In the genomic region with DNA sequence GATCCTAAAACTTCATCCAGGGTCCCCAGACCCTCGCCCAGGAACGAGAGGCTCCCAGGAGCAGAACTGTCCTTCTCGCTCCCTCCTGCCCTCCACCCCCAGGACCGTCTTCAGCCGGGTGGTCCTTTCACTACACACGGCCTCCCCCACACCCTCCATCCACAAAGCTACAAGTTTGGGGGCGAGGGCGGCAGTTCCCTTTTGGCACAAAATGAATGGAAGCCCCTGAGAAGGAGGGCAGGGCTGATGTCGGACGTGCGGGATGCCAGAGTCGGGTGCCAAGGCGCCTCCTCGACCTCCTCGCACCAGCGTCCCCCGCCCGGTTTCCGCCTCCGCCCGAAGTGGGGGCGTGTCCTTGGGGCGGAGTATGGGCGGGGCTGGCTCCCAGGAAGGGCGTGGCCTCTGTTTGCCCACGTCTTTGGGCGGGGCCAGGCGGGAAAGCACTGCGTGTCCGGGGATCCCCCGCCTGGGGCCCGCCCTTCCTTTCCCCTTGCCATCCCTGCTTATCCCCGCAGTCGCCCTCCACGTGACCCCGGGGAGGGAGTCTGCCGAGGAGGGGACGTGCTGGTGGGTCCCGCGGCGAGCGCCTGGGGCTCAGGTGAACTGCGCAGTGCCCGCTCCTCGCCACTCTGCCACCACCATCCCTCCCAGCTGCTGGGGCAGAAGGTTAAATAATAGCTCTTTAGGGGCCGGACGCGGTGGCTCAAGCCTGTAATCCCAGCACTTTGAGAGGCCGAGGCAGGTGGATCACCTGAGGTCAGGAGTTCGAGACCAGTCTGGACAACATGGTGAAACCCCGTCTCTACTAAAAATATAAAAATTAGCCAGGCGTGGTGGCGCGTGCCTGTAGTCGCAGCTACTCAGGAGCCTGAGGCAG, we compare ENCODE assay signal across 8 cellular contexts. TPM values are rescaled to one million over a fixed set of nuclear protein-coding genes. Genes with fewer than 3 reads are reported as not detected.
DNase-seq lines count a peak whose midpoint lies in the region; ATAC-seq, FAIRE-seq and TF ChIP-seq lines count a peak whose summit lies in the region.

No MANE protein-coding gene starts in this region.

- peak overlapping the region; percentile 89 for H3K4me2 ChIP-seq in keratinocyte (ENCODE audit: control insufficient read depth, extremely low read depth, insufficient read depth, low read depth, low read length)

- dilution Hi-C loops in keratinocyte (cut with MboI; ENCODE audit: extremely low pct_ligation_motif_present, low sequenced_read_pairs): no loop called here

- ATAC-seq in GM19035 (IDR thresholded peaks at IDR 0.05; ENCODE audit: unreplicated experiment): peak; percentile 85
- peak; percentile 80 for ATAC-seq in HG03354 (IDR thresholded peaks at IDR 0.05; ENCODE audit: poor library complexity, severe bottlenecking, unreplicated experiment)

- H3K9ac ChIP-seq in keratinocyte (ENCODE audit: control insufficient read depth, extremely low read depth, insufficient read depth, low read length): peak overlapping the region; percentile 72

- TF ChIP-seq CTCF in keratinocyte (optimal IDR thresholded peaks at IDR 0.05 in 1 of 3, IDR thresholded peaks at IDR 0.05 in 1 of 3, conservative IDR thresholded peaks at IDR 0.05 in 1 of 3; ENCODE audit: extremely low read depth in 1 of 3, insufficient read depth in 2 of 3, low read length in 3 of 3): no peak

- H3K36me3 ChIP-seq in keratinocyte (ENCODE audit: control insufficient read depth in 2 of 2, extremely low read depth in 1 of 2, insufficient read depth in 2 of 2, low read length in 2 of 2): no peaks in the 10 kb centered on the region

- no peaks in the 10 kb centered on the region for H3K4me1 ChIP-seq in keratinocyte (ENCODE audit: control insufficient read depth, extremely low read depth, insufficient read depth, low read length)

- H3K27ac ChIP-seq in keratinocyte (ENCODE audit: control insufficient read depth, insufficient read depth, low read length): peak overlapping the region; percentile 36

- H3K4me3 ChIP-seq in keratinocyte (ENCODE audit: control insufficient read depth in 2 of 3, extremely low read depth in 1 of 3, insufficient read depth in 2 of 3, low read depth in 1 of 3, low read length in 3 of 3): peak overlapping the region; percentile 46 to 66 (median 66)

- no peaks in the 10 kb centered on the region for H3K79me2 ChIP-seq in keratinocyte (ENCODE audit: control insufficient read depth, insufficient read depth, low read length)

- H3K9me1 ChIP-seq in keratinocyte (ENCODE audit: control insufficient read depth, extremely low read depth, insufficient read depth, low read length): no peaks in the 10 kb centered on the region

- H4K20me1 ChIP-seq in keratinocyte (ENCODE audit: control insufficient read depth, extremely low read depth, insufficient read depth, low read length): no peaks in the 10 kb centered on the region

- no peaks in the 10 kb centered on the region for H3K27me3 ChIP-seq in keratinocyte (ENCODE audit: control insufficient read depth, extremely low read depth, insufficient read depth, low read length)

- DNase-seq in AG08395 (ENCODE audit: low spot score) (peak; percentile 98), NCI-H446 (lab: John Stamatoyannopoulos, UW) (peak; percentile 52 to 95), keratinocyte (ENCODE audit: low read depth, low spot score) (no peak)
- peak; percentile 93 for DNase-seq in activated CD4-positive, CD25-positive, alpha-beta regulatory T cell treated with anti-CD3 and anti-CD28 coated beads, Interleukin-2, amount 50 U/mL, for 16 hours (ENCODE audit: low read depth, low spot score)
- peak; percentile 96 for DNase-seq in central memory CD4-positive, alpha-beta T cell
- peak; percentile 96 for DNase-seq in stimulated activated CD4-positive, alpha-beta T cell treated with anti-CD3 and anti-CD28 coated beads, Interleukin-15, amount 100 ng/mL, for 24 hours

- no peaks in the 10 kb centered on the region for H3K9me3 ChIP-seq in keratinocyte (ENCODE audit: control insufficient read depth, low read depth, low read length)

- peak overlapping the region; percentile 84 for H2AFZ ChIP-seq in keratinocyte (ENCODE audit: control insufficient read depth, low read length)

- no peak for FAIRE-seq in keratinocyte (lab: Jason Lieb, UNC)

RNA-seq across cellular contexts. Expression of a gene that starts 0.9 kb away (rescaled TPM):
- 4.6 to 13.6 TPM (median 4.8 TPM) in 3 replicates for polyA plus RNA-seq in keratinocyte
- polyA plus RNA-seq in keratinocyte (2011; ENCODE audit: low read depth): 0.44 TPM
- 1.8 and 2.3 TPM in 2 replicates for polyA plus RNA-seq in keratinocyte (2011; cell fraction: cytosol; rRNA removed)
- 36.8 and 56.7 TPM in 2 replicates for polyA plus RNA-seq in keratinocyte (2011; cell fraction: nucleus; rRNA removed)
- 2.8 and 2.9 TPM in 2 replicates for polyA plus RNA-seq in keratinocyte (2012; ENCODE audit: low replicate concordance)
- polyA minus RNA-seq in keratinocyte: 3.7 to 5.9 TPM (median 5.7 TPM) in 3 replicates
- not detected for polyA minus RNA-seq in keratinocyte (2011; cell fraction: cytosol; rRNA and poly(A)+ RNA removed)
- polyA minus RNA-seq in keratinocyte (2011; cell fraction: nucleus; rRNA and poly(A)+ RNA removed): 3.3 and 3.5 TPM in 2 replicates

RNA-seq across cellular contexts. Expression of a gene that starts 6.1 kb away (rescaled TPM):
- polyA plus RNA-seq in keratinocyte: not detected in 3 replicates
- not detected for polyA plus RNA-seq in keratinocyte (2011; ENCODE audit: low read depth)
- not detected in 2 replicates for polyA plus RNA-seq in keratinocyte (2011; cell fraction: cytosol; rRNA removed)
- not detected in 2 replicates for polyA plus RNA-seq in keratinocyte (2011; cell fraction: nucleus; rRNA removed)
- not detected in 2 replicates for polyA plus RNA-seq in keratinocyte (2012; ENCODE audit: low replicate concordance)
- not detected in 3 replicates for polyA minus RNA-seq in keratinocyte
- not detected for polyA minus RNA-seq in keratinocyte (2011; cell fraction: cytosol; rRNA and poly(A)+ RNA removed)
- polyA minus RNA-seq in keratinocyte (2011; cell fraction: nucleus; rRNA and poly(A)+ RNA removed): not detected in 2 replicates

RNA-seq across cellular contexts. Expression of a gene that starts 13.3 kb away (rescaled TPM):
- 24.7 to 34.4 TPM (median 28.0 TPM) in 3 replicates for polyA plus RNA-seq in keratinocyte
- polyA plus RNA-seq in keratinocyte (2011; ENCODE audit: low read depth): 11.3 TPM
- 14.1 and 17.2 TPM in 2 replicates for polyA plus RNA-seq in keratinocyte (2011; cell fraction: cytosol; rRNA removed)
- polyA plus RNA-seq in keratinocyte (2011; cell fraction: nucleus; rRNA removed): 77.4 and 79.1 TPM in 2 replicates
- 28.3 and 40.9 TPM in 2 replicates for polyA plus RNA-seq in keratinocyte (2012; ENCODE audit: low replicate concordance)
- polyA minus RNA-seq in keratinocyte: 16.0 to 61.7 TPM (median 18.2 TPM) in 3 replicates
- polyA minus RNA-seq in keratinocyte (2011; cell fraction: cytosol; rRNA and poly(A)+ RNA removed): 22.1 TPM
- polyA minus RNA-seq in keratinocyte (2011; cell fraction: nucleus; rRNA and poly(A)+ RNA removed): 17.1 and 19.7 TPM in 2 replicates

RNA-seq across cellular contexts. Expression of a gene that starts 14.8 kb away (rescaled TPM):
- 83.0 to 104 TPM (median 95.1 TPM) in 3 replicates for polyA plus RNA-seq in keratinocyte
- polyA plus RNA-seq in keratinocyte (2011; ENCODE audit: low read depth): 22.0 TPM
- polyA plus RNA-seq in keratinocyte (2011; cell fraction: cytosol; rRNA removed): 93.5 and 140 TPM in 2 replicates
- 46.6 and 47.5 TPM in 2 replicates for polyA plus RNA-seq in keratinocyte (2011; cell fraction: nucleus; rRNA removed)
- polyA plus RNA-seq in keratinocyte (2012; ENCODE audit: low replicate concordance): 72.0 and 94.4 TPM in 2 replicates
- 85.8 to 127 TPM (median 106 TPM) in 3 replicates for polyA minus RNA-seq in keratinocyte
- 169 TPM for polyA minus RNA-seq in keratinocyte (2011; cell fraction: cytosol; rRNA and poly(A)+ RNA removed)
- 40.3 and 41.0 TPM in 2 replicates for polyA minus RNA-seq in keratinocyte (2011; cell fraction: nucleus; rRNA and poly(A)+ RNA removed)

RNA-seq across cellular contexts. Expression of a gene that starts 15.5 kb away (rescaled TPM):
- 571 to 1,860 TPM (median 1,236 TPM) in 3 replicates for polyA plus RNA-seq in keratinocyte
- polyA plus RNA-seq in keratinocyte (2011; ENCODE audit: low read depth): 666 TPM
- polyA plus RNA-seq in keratinocyte (2011; cell fraction: cytosol; rRNA removed): 1,327 and 1,969 TPM in 2 replicates
- 923 and 954 TPM in 2 replicates for polyA plus RNA-seq in keratinocyte (2011; cell fraction: nucleus; rRNA removed)
- 653 and 1,356 TPM in 2 replicates for polyA plus RNA-seq in keratinocyte (2012; ENCODE audit: low replicate concordance)
- 1,488 to 1,745 TPM (median 1,639 TPM) in 3 replicates for polyA minus RNA-seq in keratinocyte
- polyA minus RNA-seq in keratinocyte (2011; cell fraction: cytosol; rRNA and poly(A)+ RNA removed): 1,134 TPM
- 407 and 633 TPM in 2 replicates for polyA minus RNA-seq in keratinocyte (2011; cell fraction: nucleus; rRNA and poly(A)+ RNA removed)
